ENCODE assay signal across 33 cellular contexts in the genomic region with DNA sequence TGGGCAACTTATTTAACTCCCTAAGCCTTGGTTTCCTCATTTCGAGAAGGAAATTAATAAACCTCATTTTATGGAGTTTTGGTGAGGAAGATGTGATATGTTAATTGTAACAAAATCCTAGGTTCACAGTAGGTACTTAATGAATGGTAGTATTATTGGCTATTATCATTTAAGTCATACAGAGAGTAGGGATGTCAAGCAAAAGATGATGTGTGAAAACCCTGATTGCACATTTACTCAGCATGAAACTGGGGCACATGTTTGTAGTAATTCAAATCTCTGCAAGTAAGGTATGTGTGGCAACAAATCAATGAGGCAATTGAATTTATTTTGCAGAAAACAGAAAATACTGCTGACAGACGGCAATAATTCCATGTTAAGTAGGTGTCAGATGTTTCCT.
A peak's percentile ranks its signal among the peaks of the same experiment; 100 is the strongest.
DNase-seq lines count a peak whose midpoint lies in the region; ATAC-seq, FAIRE-seq and TF ChIP-seq lines count a peak whose summit lies in the region.
"Had no signal": no experiment of that assay in that cellular context is flagged by ENCODE, and none has a peak within 500 bp of the region (broad histone marks: within the 10 kb centered on the region; RNA-seq: fewer than 3 reads in every experiment).

No MANE protein-coding gene starts in this region.

- BruUV-seq in GM12878 (replicated peaks; lab: Mats Ljungman, UMichigan) = no TSS peak

- peak in 1 of 2 experiments; percentile 38; a peak in 1 of 4 replicates for TF ChIP-seq EP300 in GM12878 (IDR thresholded peaks at IDR 0.05; ENCODE audit: borderline replicate concordance in 1 of 2, control insufficient read depth in 1 of 2, low read depth in 2 of 2, low read length in 2 of 2)

- H3K4me2 ChIP-seq in OCI-LY3 (ENCODE audit: low read length) (peak overlapping the region; percentile 11; the same call in 1 of the 2 replicates), GM12878 (ENCODE audit: control insufficient read depth, insufficient read depth) (no peak overlapping the region)
- H3K4me2 ChIP-seq: A549; BLaER1; BLaER1 treated with 17β-estradiol and CSF1 and Interleukin-3, amounts not matched to agents 10 nM and 100 nM had no signal

- no peak overlapping the region for H2AFZ ChIP-seq in OCI-LY3 (ENCODE audit: low read depth, low read length)
- no peak overlapping the region for H2AFZ ChIP-seq in GM12878 (ENCODE audit: control insufficient read depth, low read depth, low read length)

- H3K9ac ChIP-seq in OCI-LY3 (ENCODE audit: low read length) (no peak overlapping the region), GM12878 (ENCODE audit: control insufficient read depth, insufficient read depth, low read length) (no peak overlapping the region)
- H3K9ac ChIP-seq: BLaER1; BLaER1 treated with 17β-estradiol and CSF1 and Interleukin-3, amounts not matched to agents 10 nM and 100 nM had no signal

- no peak for TF ChIP-seq POLR2A in GM12878 (IDR thresholded peaks at IDR 0.05; ENCODE audit: low read depth, low read length)

- TF ChIP-seq CTCF in OCI-LY3 (IDR thresholded peaks at IDR 0.05; ENCODE audit: low read depth, low read length) = no peak
- TF ChIP-seq CTCF in GM12878 (IDR thresholded peaks at IDR 0.05 in 2 of 3, conservative IDR thresholded peaks at IDR 0.05 in 1 of 3; ENCODE audit: control insufficient read depth in 2 of 3, extremely low read depth in 1 of 3, insufficient read depth in 1 of 3, low read depth in 3 of 3, low read length in 3 of 3) = no peak

- SMC1A ChIA-PET in GM12878 (lab: Charles Lee; ENCODE audit: uncharacterized antibody, unreplicated experiment) = no interaction called here

- no peak for TF ChIP-seq RAD21 in GM12878 (IDR thresholded peaks at IDR 0.05; ENCODE audit: insufficient read depth, low read depth, low read length)

- ATAC-seq in GM18520 (IDR thresholded peaks at IDR 0.05; ENCODE audit: unreplicated experiment) (peak; percentile 62), GM12878 (peak; percentile 65)
- ATAC-seq: A549; CD8-positive, alpha-beta T cell had no signal

- H3K4me1 ChIP-seq in OCI-LY3 (ENCODE audit: low read length) (peaks cover 10% of the 10 kb centered on the region), GM12878 (ENCODE audit: control insufficient read depth, insufficient read depth, low read length) (no peaks in the 10 kb centered on the region)
- H3K4me1 ChIP-seq: A549, BE2C, BLaER1, Caco-2 had no signal

- H3K9me3 ChIP-seq in OCI-LY3 (ENCODE audit: insufficient read depth, low read length) (no peaks in the 10 kb centered on the region), GM12878 (replicated peaks; ENCODE audit: control insufficient read depth, insufficient read depth, low read length) (no peaks in the 10 kb centered on the region)
- H3K9me3 ChIP-seq: A549, BE2C, Caco-2 had no signal

- WGBS in GM12878 (ENCODE audit: insufficient coverage, insufficient replicate concordance, low lambda C conversion rate, missing lambda C conversion rate) = 0% methylated on average over 2 of the region's 2 CpGs

- intact Hi-C loops in GM12878 (cut with micrococcal nuclease; ENCODE audit: unreplicated experiment) = no loop called here

- CTCF ChIA-PET in GM12878 (lab: Yijun Ruan, JAX) = no interaction called here

- no peak overlapping the region for H3K27ac ChIP-seq in OCI-LY3 (ENCODE audit: low read length)
- no peak overlapping the region for H3K27ac ChIP-seq in GM12878 (ENCODE audit: control insufficient read depth, insufficient read depth)
- H3K27ac ChIP-seq: 22Rv1; A549; BLaER1; BLaER1 treated with 17β-estradiol and CSF1 and Interleukin-3, amounts not matched to agents 10 nM and 100 nM; C4-2B had no signal

- H3K27me3 ChIP-seq in OCI-LY3 (ENCODE audit: low read depth, low read length) = no peaks in the 10 kb centered on the region
- H3K27me3 ChIP-seq in GM12878 (replicated peaks in 1 of 2; ENCODE audit: control insufficient read depth in 2 of 2, insufficient read depth in 2 of 2, low read length in 1 of 2) = peaks cover 0 to 2% of the 10 kb centered on the region in 2 experiments; a peak in 1 of 4 replicates
- H3K27me3 ChIP-seq: BE2C; BLaER1; BLaER1 treated with 17β-estradiol and CSF1 and Interleukin-3, amounts not matched to agents 10 nM and 100 nM had no signal

- RAD21 ChIA-PET in GM12878 (lab: Charles Lee; ENCODE audit: unreplicated experiment) = no interaction called here

- POLR2A ChIA-PET in GM12878 (lab: Charles Lee) = no interaction called here

- H3K36me3 ChIP-seq in OCI-LY3 (replicated peaks; ENCODE audit: low read depth, low read length) = no peaks in the 10 kb centered on the region
- no peaks in the 10 kb centered on the region for H3K36me3 ChIP-seq in GM12878 (ENCODE audit: control insufficient read depth in 2 of 2, insufficient read depth in 2 of 2, low read length in 1 of 2)
- H3K36me3 ChIP-seq: BE2C; BLaER1; BLaER1 treated with 17β-estradiol and CSF1 and Interleukin-3, amounts not matched to agents 10 nM and 100 nM had no signal

- H4K20me1 ChIP-seq in OCI-LY3 (ENCODE audit: insufficient read depth, low read length) (no peaks in the 10 kb centered on the region), GM12878 (ENCODE audit: control insufficient read depth, insufficient read depth) (no peaks in the 10 kb centered on the region)
- H4K20me1 ChIP-seq: BLaER1; BLaER1 treated with 17β-estradiol and CSF1 and Interleukin-3, amounts not matched to agents 10 nM and 100 nM had no signal

- H3K4me3 ChIP-seq in OCI-LY3 (ENCODE audit: low read length) (no peak overlapping the region), GM12878 (no peak overlapping the region)
- H3K4me3 ChIP-seq: A549; BLaER1; BLaER1 treated with 17β-estradiol and CSF1 and Interleukin-3, amounts not matched to agents 10 nM and 100 nM had no signal

- no peak for DNase-seq in GM12878 (ENCODE audit: low read depth, low spot score)
- no peak for DNase-seq in activated gamma-delta T cell treated with Interleukin-2 at 50 U/mL for 16 hours
- no peak for DNase-seq in SKM-1 (lab: John Stamatoyannopoulos, UW; ENCODE audit: unreplicated experiment)
- DNase-seq in NCI-H1048 (lab: John Stamatoyannopoulos, UW) = no peak
- DNase-seq: 8988T; ACHN; AML-193; BE2C; C1 segment of cervical spinal cord; Caco-2; Calu3; CD4-positive, alpha-beta memory T cell; CD4-positive, alpha-beta T cell; CD4-positive, CD25-positive, alpha-beta regulatory T cell; CD8-positive, alpha-beta memory T cell; CD8-positive, alpha-beta T cell; COR-L47; DMS 273 treated with DMSO at 0.1 percent for 48 hours; DMS153; DMS53; DMS79; DMS79 treated with DMSO at 0.1 percent for 48 hours; DND-41; EL had no signal

- FAIRE-seq in GM12878 (lab: Jason Lieb, UNC) = no peak
- FAIRE-seq: A204.1, A549, D721Med had no signal

- H3K79me2 ChIP-seq in OCI-LY3 (ENCODE audit: low read length) (no peaks in the 10 kb centered on the region), GM12878 (ENCODE audit: control insufficient read depth, insufficient read depth, low read length) (no peaks in the 10 kb centered on the region)

- in situ Hi-C loops in GM12878 (cut with MboI) = no loop called here

TF ChIP-seq in GM12878, 131 proteins besides CTCF, POLR2A, EP300 and RAD21:
- TF ChIP-seq, protein P1, sequence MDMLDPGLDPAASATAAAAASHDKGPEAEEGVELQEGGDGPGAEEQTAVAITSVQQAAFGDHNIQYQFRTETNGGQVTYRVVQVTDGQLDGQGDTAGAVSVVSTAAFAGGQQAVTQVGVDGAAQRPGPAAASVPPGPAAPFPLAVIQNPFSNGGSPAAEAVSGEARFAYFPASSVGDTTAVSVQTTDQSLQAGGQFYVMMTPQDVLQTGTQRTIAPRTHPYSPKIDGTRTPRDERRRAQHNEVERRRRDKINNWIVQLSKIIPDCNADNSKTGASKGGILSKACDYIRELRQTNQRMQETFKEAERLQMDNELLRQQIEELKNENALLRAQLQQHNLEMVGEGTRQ (IDR thresholded peaks at IDR 0.05; ENCODE audit: borderline replicate concordance, low read depth, low read length) = no peak
- TF ChIP-seq MTA2 (IDR thresholded peaks at IDR 0.05; ENCODE audit: low read depth) (peak; percentile 39; the same call in 1 of the 2 replicates), BHLHE40 (IDR thresholded peaks at IDR 0.05; ENCODE audit: borderline replicate concordance in 1 of 2, low read depth in 2 of 2, low read length in 1 of 2) (peak in 1 of 2 experiments; percentile 32; a peak in 1 of 4 replicates)
